In the genomic region with DNA sequence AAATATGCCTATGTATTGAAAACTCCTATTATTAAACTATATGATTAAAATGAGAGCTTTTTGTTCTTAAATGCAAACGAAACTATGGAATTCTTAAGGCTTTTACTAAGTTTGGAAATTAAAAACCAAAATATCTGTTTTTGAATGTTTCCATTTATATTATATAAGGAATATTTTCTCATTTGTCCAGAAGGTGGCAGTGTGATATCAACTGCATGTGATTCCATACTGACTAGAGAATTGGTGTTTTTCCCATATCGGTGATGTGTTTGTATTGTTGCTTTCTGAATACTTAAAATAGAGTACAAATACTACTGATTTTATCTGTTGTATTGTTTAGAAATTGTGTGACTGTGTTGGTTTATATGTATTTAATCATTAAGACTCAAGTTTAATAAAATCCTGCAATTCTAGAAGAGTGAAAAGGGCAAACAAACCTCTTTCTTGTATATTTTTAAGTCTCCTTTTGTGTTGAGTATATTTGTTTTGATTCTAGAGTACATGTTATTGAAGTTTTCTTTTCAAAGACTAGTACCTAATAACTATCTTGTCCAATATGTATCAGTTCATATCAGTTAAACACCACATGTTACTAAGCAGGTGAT, we compare ENCODE assay signal across 1 cellular context.
TF ChIP-seq lines count a peak whose summit lies in the region.

No MANE protein-coding gene starts in this region.

TF ChIP-seq in HCT116, 20 proteins besides CTCF, POLR2A, EP300 and RAD21 (continued from another document):
- TF ChIP-seq, protein P1, sequence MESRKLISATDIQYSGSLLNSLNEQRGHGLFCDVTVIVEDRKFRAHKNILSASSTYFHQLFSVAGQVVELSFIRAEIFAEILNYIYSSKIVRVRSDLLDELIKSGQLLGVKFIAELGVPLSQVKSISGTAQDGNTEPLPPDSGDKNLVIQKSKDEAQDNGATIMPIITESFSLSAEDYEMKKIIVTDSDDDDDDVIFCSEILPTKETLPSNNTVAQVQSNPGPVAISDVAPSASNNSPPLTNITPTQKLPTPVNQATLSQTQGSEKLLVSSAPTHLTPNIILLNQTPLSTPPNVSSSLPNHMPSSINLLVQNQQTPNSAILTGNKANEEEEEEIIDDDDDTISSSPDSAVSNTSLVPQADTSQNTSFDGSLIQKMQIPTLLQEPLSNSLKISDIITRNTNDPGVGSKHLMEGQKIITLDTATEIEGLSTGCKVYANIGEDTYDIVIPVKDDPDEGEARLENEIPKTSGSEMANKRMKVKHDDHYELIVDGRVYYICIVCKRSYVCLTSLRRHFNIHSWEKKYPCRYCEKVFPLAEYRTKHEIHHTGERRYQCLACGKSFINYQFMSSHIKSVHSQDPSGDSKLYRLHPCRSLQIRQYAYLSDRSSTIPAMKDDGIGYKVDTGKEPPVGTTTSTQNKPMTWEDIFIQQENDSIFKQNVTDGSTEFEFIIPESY (IDR thresholded peaks at IDR 0.05; ENCODE audit: extremely low read depth, insufficient replicate concordance, low read length) = no peak
- no peak for TF ChIP-seq SRF (IDR thresholded peaks at IDR 0.05; ENCODE audit: low read depth)
- no peak for TF ChIP-seq CEBPB (IDR thresholded peaks at IDR 0.05; ENCODE audit: low read depth)
- TF ChIP-seq SIN3A (IDR thresholded peaks at IDR 0.05; ENCODE audit: low read depth) = no peak
- no peak for TF ChIP-seq POLR2AphosphoS5 (IDR thresholded peaks at IDR 0.05; ENCODE audit: low read depth, low read length)
- TF ChIP-seq ELF1 (IDR thresholded peaks at IDR 0.05; ENCODE audit: borderline replicate concordance, low read depth) = no peak
- no peak for TF ChIP-seq EZH2 (IDR thresholded peaks at IDR 0.05)
- no peak for TF ChIP-seq ZNF274 (IDR thresholded peaks at IDR 0.05; ENCODE audit: low read depth, low read length)
- TF ChIP-seq, protein P2, sequence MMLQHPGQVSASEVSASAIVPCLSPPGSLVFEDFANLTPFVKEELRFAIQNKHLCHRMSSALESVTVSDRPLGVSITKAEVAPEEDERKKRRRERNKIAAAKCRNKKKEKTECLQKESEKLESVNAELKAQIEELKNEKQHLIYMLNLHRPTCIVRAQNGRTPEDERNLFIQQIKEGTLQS (IDR thresholded peaks at IDR 0.05) = no peak
- TF ChIP-seq EZH2phosphoT487 (IDR thresholded peaks at IDR 0.05; ENCODE audit: borderline replicate concordance) = no peak
- no peak for TF ChIP-seq JUND (IDR thresholded peaks at IDR 0.05)
- no peak for TF ChIP-seq FOSL1 (IDR thresholded peaks at IDR 0.05; ENCODE audit: low read depth)
